9 cellular contexts compared by ENCODE assay signal in the genomic region with DNA sequence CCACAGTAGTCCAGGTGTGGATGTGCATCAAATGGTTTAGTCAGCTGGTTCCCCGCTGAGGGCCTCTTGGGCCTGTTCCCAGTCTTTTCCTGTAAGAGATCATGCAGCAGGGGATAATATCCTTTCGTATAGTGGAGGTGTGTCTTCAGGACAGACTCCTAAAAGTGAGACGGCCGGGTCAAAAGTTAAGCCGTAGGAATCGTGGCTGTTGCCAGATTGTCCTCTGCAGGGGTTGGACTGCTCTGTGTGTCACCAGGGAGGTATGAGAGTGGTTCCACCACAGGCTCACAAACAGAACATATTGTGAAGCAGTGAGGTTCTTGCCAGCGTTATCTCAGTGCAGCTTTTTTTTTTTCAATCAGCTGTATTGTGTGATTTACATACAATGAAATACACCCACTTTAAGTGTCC.
DNase-seq lines count a peak whose midpoint lies in the region; ATAC-seq and TF ChIP-seq lines count a peak whose summit lies in the region.
"Had no signal": no experiment of that assay in that cellular context is flagged by ENCODE, and none has a peak within 500 bp of the region (broad histone marks: within the 10 kb centered on the region; RNA-seq: fewer than 3 reads in every experiment).

No MANE protein-coding gene starts in this region.

- peaks cover 20% of the 10 kb centered on the region for H3K4me1 Mint-ChIP-seq in stimulated activated effector memory CD8-positive, alpha-beta T cell treated with anti-CD3 and anti-CD28 coated beads, Interleukin-12 subunit alpha, Interleukin-12 subunit beta, amount 100 ng/mL, for 72 hours

- H3K36me3 Mint-ChIP-seq in stimulated activated effector memory CD8-positive, alpha-beta T cell treated with anti-CD3 and anti-CD28 coated beads, Interleukin-12 subunit alpha, Interleukin-12 subunit beta, amount 100 ng/mL, for 72 hours = peaks cover 12% of the 10 kb centered on the region

- DNase-seq in NCI-H1694 treated with DMSO at 0.1 percent for 48 hours (lab: John Stamatoyannopoulos, UW) = peak; percentile 4
- DNase-seq in NCI-H1694 (lab: John Stamatoyannopoulos, UW) = no peak
- DNase-seq in RWPE2 (ENCODE audit: low spot score) = peak; percentile 56
- DNase-seq in foreskin keratinocyte = peak; percentile 26 to 33
- DNase-seq in stimulated activated effector memory CD8-positive, alpha-beta T cell treated with anti-CD3 and anti-CD28 coated beads, Interleukin-12 subunit alpha, Interleukin-12 subunit beta, amount 100 ng/mL, for 72 hours (ENCODE audit: low spot score in 2 of 2) = no peak
- no peak for DNase-seq in hepatic stellate cell (ENCODE audit: low spot score)
- DNase-seq in GM03348 (ENCODE audit: low spot score) = no peak
- DNase-seq: activated CD4-positive, alpha-beta T cell treated with anti-CD3 and anti-CD28 coated beads, Interleukin-2, amount 50 U/mL, for 1 hour had no signal

- ATAC-seq in RWPE2 (ENCODE audit: low read depth) (peak; percentile 72), foreskin keratinocyte (peak; percentile 64), GM21528 (IDR thresholded peaks at IDR 0.05; ENCODE audit: low FRiP score, unreplicated experiment) (no peak)
- ATAC-seq in stimulated activated effector memory CD8-positive, alpha-beta T cell treated with anti-CD3 and anti-CD28 coated beads, Interleukin-12 subunit alpha, Interleukin-12 subunit beta, amount 100 ng/mL, for 72 hours = no peak

- TF ChIP-seq CTCF in RWPE2 (IDR thresholded peaks at IDR 0.05; ENCODE audit: poor library complexity, severe bottlenecking) (no peak), foreskin keratinocyte (conservative IDR thresholded peaks at IDR 0.05) (no peak)

- no peaks in the 10 kb centered on the region for H3K9me3 ChIP-seq in RWPE2 (ENCODE audit: severe bottlenecking)

- peak overlapping the region; percentile 79 for H3K27ac Mint-ChIP-seq in stimulated activated effector memory CD8-positive, alpha-beta T cell treated with anti-CD3 and anti-CD28 coated beads, Interleukin-12 subunit alpha, Interleukin-12 subunit beta, amount 100 ng/mL, for 72 hours

- H3K27me3 ChIP-seq in RWPE2 (ENCODE audit: insufficient read depth, poor library complexity, severe bottlenecking) = no peaks in the 10 kb centered on the region
- H3K27me3 ChIP-seq in foreskin keratinocyte = no peaks in the 10 kb centered on the region

- peaks cover 4% of the 10 kb centered on the region for H3K9me3 Mint-ChIP-seq in stimulated activated effector memory CD8-positive, alpha-beta T cell treated with anti-CD3 and anti-CD28 coated beads, Interleukin-12 subunit alpha, Interleukin-12 subunit beta, amount 100 ng/mL, for 72 hours

- H3K36me3 ChIP-seq in RWPE2 (ENCODE audit: low read depth) = no peaks in the 10 kb centered on the region

- no peak overlapping the region for H3K4me3 ChIP-seq in RWPE2 (ENCODE audit: severe bottlenecking)

- H3K4me3 Mint-ChIP-seq in stimulated activated effector memory CD8-positive, alpha-beta T cell treated with anti-CD3 and anti-CD28 coated beads, Interleukin-12 subunit alpha, Interleukin-12 subunit beta, amount 100 ng/mL, for 72 hours = no peak overlapping the region

- H3K4me1 ChIP-seq in RWPE2 (ENCODE audit: insufficient read depth, poor library complexity, severe bottlenecking) (peaks cover 4% of the 10 kb centered on the region), foreskin keratinocyte (peaks cover 7% of the 10 kb centered on the region)

- H3K27ac ChIP-seq in RWPE2 (ENCODE audit: poor library complexity, severe bottlenecking) (peak overlapping the region; percentile 34), foreskin keratinocyte (no peak overlapping the region)

Comparison
In these comparisons a context has a peak if more than half of its experiments do, and no peak if none do; other contexts are left out.
1. DNase-seq: peak in NCI-H1694 treated with DMSO at 0.1 percent for 48 hours (single experiment), RWPE2 (single experiment) and foreskin keratinocyte (2 of 2); none in NCI-H1694 (single experiment), stimulated activated effector memory CD8-positive, alpha-beta T cell treated with anti-CD3 and anti-CD28 coated beads, Interleukin-12 subunit alpha, Interleukin-12 subunit beta, amount 100 ng/mL, for 72 hours (0 of 2), hepatic stellate cell (single experiment) and GM03348 (single experiment).
2. ATAC-seq: peak in RWPE2 (single experiment) and foreskin keratinocyte (single experiment); none in stimulated activated effector memory CD8-positive, alpha-beta T cell treated with anti-CD3 and anti-CD28 coated beads, Interleukin-12 subunit alpha, Interleukin-12 subunit beta, amount 100 ng/mL, for 72 hours (single experiment) and GM21528 (single experiment).